ENCODE assay signal across 1 cellular context in genomic region chr13:113666951-113667701, GRCh38.
A peak's percentile ranks its signal among the peaks of the same experiment; 100 is the strongest.
TF ChIP-seq lines count a peak whose summit lies in the region.

Gene GRK1 (plus strand): TSS chr13:113667219. CDS start chr13:113667387, 168 bp downstream.

TF ChIP-seq in H1, 55 proteins besides CTCF, POLR2A, EP300 and RAD21:
- 0 out of 2 replicates have a peak, but pooled peaks have one; percentile 8 for TF ChIP-seq MAX (IDR thresholded peaks at IDR 0.05)
- TF ChIP-seq ATF3 (IDR thresholded peaks at IDR 0.05; ENCODE audit: insufficient read depth, low read depth, low read length): no peak
TF ChIP-seq in H1: peak in this region for 1.
